8 cellular contexts compared by ENCODE assay signal in genomic region chr7:150357277-150357676, GRCh38. TPM values are rescaled to one million over a fixed set of nuclear protein-coding genes. Genes with fewer than 3 reads are reported as not detected.
DNase-seq lines count a peak whose midpoint lies in the region; ATAC-seq and TF ChIP-seq lines count a peak whose summit lies in the region.

No MANE protein-coding gene starts in this region.

- no peak for TF ChIP-seq CTCF in GM06990 (IDR thresholded peaks at IDR 0.05; ENCODE audit: insufficient read depth, low read length, poor library complexity, severe bottlenecking)
- TF ChIP-seq CTCF in uterus (IDR thresholded peaks at IDR 0.05): no peak

- H3K27ac Mint-ChIP-seq in T-helper 1 cell treated with Interleukin-12 subunit alpha and Interleukin-12 subunit beta and Interleukin-4 antibody, amounts not matched to agents 30 μg/mL and 1 μg/mL, for 36 hours: peak overlapping the region; percentile 86
- H3K27ac Mint-ChIP-seq in stimulated activated naive B cell treated with anti-CD40 and anti-IgM and Interleukin-4, amounts not matched to agents 10 μg/mL and 1 μg/mL and 100 μg/mL, for 72 hours: peak overlapping the region; percentile 91

- no peaks in the 10 kb centered on the region for H3K9me3 ChIP-seq in uterus

- peak overlapping the region; percentile 63 for H3K4me3 Mint-ChIP-seq in T-helper 1 cell treated with Interleukin-12 subunit alpha and Interleukin-12 subunit beta and Interleukin-4 antibody, amounts not matched to agents 30 μg/mL and 1 μg/mL, for 36 hours
- peak overlapping the region; percentile 62 to 72 for H3K4me3 Mint-ChIP-seq in stimulated activated naive B cell treated with anti-CD40 and anti-IgM and Interleukin-4, amounts not matched to agents 10 μg/mL and 1 μg/mL and 100 μg/mL, for 72 hours

- intact Hi-C loops in uterus (cut with DNase I; ENCODE audit: low total_unique reads): loop anchor here (5.0 kb wide), 1 partner anchor 65 kb away; no protein-coding TSS in a partner anchor

- ATAC-seq in HG03159 (IDR thresholded peaks at IDR 0.05; ENCODE audit: unreplicated experiment): peak; percentile 67
- peak; percentile 71 to 78 for ATAC-seq in stimulated activated naive B cell treated with anti-CD40 and anti-IgM and Interleukin-4, amounts not matched to agents 10 μg/mL and 1 μg/mL and 100 μg/mL, for 72 hours (replicated peaks)
- ATAC-seq in GM18520 (IDR thresholded peaks at IDR 0.05; ENCODE audit: unreplicated experiment): no peak
- no peak for ATAC-seq in GM18519 (IDR thresholded peaks at IDR 0.05; ENCODE audit: low FRiP score, unreplicated experiment)

- peaks cover 3% of the 10 kb centered on the region for H3K27me3 Mint-ChIP-seq in T-helper 1 cell treated with Interleukin-12 subunit alpha and Interleukin-12 subunit beta and Interleukin-4 antibody, amounts not matched to agents 30 μg/mL and 1 μg/mL, for 36 hours (ENCODE audit: low read depth)
- peaks cover 0 to 5% of the 10 kb centered on the region in 2 donors for H3K27me3 Mint-ChIP-seq in stimulated activated naive B cell treated with anti-CD40 and anti-IgM and Interleukin-4, amounts not matched to agents 10 μg/mL and 1 μg/mL and 100 μg/mL, for 72 hours

- DNase-seq in GM06990 (ENCODE audit: extremely low read depth, insufficient read length) (peak; percentile 46), uterus (no peak)
- peak; percentile 54 for DNase-seq in central memory CD4-positive, alpha-beta T cell
- no peak for DNase-seq in stimulated activated naive B cell treated with anti-CD40 and anti-IgM and Interleukin-4, amounts not matched to agents 10 μg/mL and 1 μg/mL and 100 μg/mL, for 72 hours

- peaks cover 31% of the 10 kb centered on the region for H3K4me1 Mint-ChIP-seq in T-helper 1 cell treated with Interleukin-12 subunit alpha and Interleukin-12 subunit beta and Interleukin-4 antibody, amounts not matched to agents 30 μg/mL and 1 μg/mL, for 36 hours (ENCODE audit: low read depth)
- peaks cover 25 to 47% of the 10 kb centered on the region in 2 donors for H3K4me1 Mint-ChIP-seq in stimulated activated naive B cell treated with anti-CD40 and anti-IgM and Interleukin-4, amounts not matched to agents 10 μg/mL and 1 μg/mL and 100 μg/mL, for 72 hours

- no peaks in the 10 kb centered on the region for H3K36me3 ChIP-seq in GM06990 (ENCODE audit: control insufficient read depth, insufficient read depth, low read length)
- H3K36me3 ChIP-seq in uterus: no peaks in the 10 kb centered on the region

- TF ChIP-seq POLR2A in uterus (IDR thresholded peaks at IDR 0.05): no peak

- H3K27me3 ChIP-seq in GM06990 (replicated peaks; ENCODE audit: control insufficient read depth, insufficient read depth, low read length) (no peaks in the 10 kb centered on the region), uterus (no peaks in the 10 kb centered on the region)

- no peak overlapping the region for H3K27ac ChIP-seq in uterus

- H3K36me3 Mint-ChIP-seq in T-helper 1 cell treated with Interleukin-12 subunit alpha and Interleukin-12 subunit beta and Interleukin-4 antibody, amounts not matched to agents 30 μg/mL and 1 μg/mL, for 36 hours (ENCODE audit: low read depth): no peaks in the 10 kb centered on the region
- H3K36me3 Mint-ChIP-seq in stimulated activated naive B cell treated with anti-CD40 and anti-IgM and Interleukin-4, amounts not matched to agents 10 μg/mL and 1 μg/mL and 100 μg/mL, for 72 hours: peaks cover 0 to 2% of the 10 kb centered on the region in 2 donors

- no peaks in the 10 kb centered on the region for H3K4me1 ChIP-seq in uterus

- H3K9me3 Mint-ChIP-seq in T-helper 1 cell treated with Interleukin-12 subunit alpha and Interleukin-12 subunit beta and Interleukin-4 antibody, amounts not matched to agents 30 μg/mL and 1 μg/mL, for 36 hours: no peaks in the 10 kb centered on the region
- H3K9me3 Mint-ChIP-seq in stimulated activated naive B cell treated with anti-CD40 and anti-IgM and Interleukin-4, amounts not matched to agents 10 μg/mL and 1 μg/mL and 100 μg/mL, for 72 hours: peaks cover 0 to 4% of the 10 kb centered on the region in 2 donors

- H3K4me3 ChIP-seq in GM06990 (replicated peaks; ENCODE audit: low read depth, low read length): no peak overlapping the region
- H3K4me3 ChIP-seq in uterus: no peak overlapping the region

RNA-seq across cellular contexts. Expression of gene REPIN1, which starts 11.3 kb away (rescaled TPM):
- total RNA-seq in uterus: 10 to 100 TPM in 3 of 4 donors, 1 to 10 TPM in 1; 9.7 to 80.8 (median 37.9) TPM

RNA-seq across cellular contexts. Expression of gene RARRES2, which starts 15.8 kb away (rescaled TPM):
- 100 to 1,000 TPM; 128 to 536 (median 236) TPM for total RNA-seq in uterus

RNA-seq across cellular contexts. Expression of gene ZNF775, which starts 21.9 kb away (rescaled TPM):
- total RNA-seq in uterus: 1 to 10 TPM in 3 of 4 donors, not detected in 1; 2.0 to 8.4 (median 6.7) TPM

RNA-seq across cellular contexts. Expression of gene ACTR3C, which starts 33.9 kb away (rescaled TPM):
- total RNA-seq in uterus: 10 to 100 TPM in 2 of 4 donors, 1 to 10 TPM in 2; 2.6 to 13.1 (median 10.3) TPM

RNA-seq across cellular contexts. Expression of gene LRRC61, which starts 34.1 kb away (rescaled TPM):
- 10 to 100 TPM in 3 of 4 donors, 1 to 10 TPM in 1; 5.9 to 41.2 (median 15.3) TPM for total RNA-seq in uterus

Comparison
In these comparisons a context has a peak if more than half of its experiments do, and no peak if none do; other contexts are left out.
1. DNase-seq: peak in GM06990 (single experiment) and central memory CD4-positive, alpha-beta T cell (single experiment); none in stimulated activated naive B cell treated with anti-CD40 and anti-IgM and Interleukin-4, amounts not matched to agents 10 μg/mL and 1 μg/mL and 100 μg/mL, for 72 hours (single experiment) and uterus (0 of 2).
2. ATAC-seq: peak in HG03159 (single experiment) and stimulated activated naive B cell treated with anti-CD40 and anti-IgM and Interleukin-4, amounts not matched to agents 10 μg/mL and 1 μg/mL and 100 μg/mL, for 72 hours (2 of 2); none in GM18520 (single experiment) and GM18519 (single experiment).